Comparison of ENCODE assay signal across 25 cellular contexts in genomic region chr4:71466775-71467174, GRCh38.
"Had no signal": no experiment of that assay in that cellular context is flagged by ENCODE, and none has a peak within 500 bp of the region (broad histone marks: within the 10 kb centered on the region; RNA-seq: fewer than 3 reads in every experiment).

No MANE protein-coding gene starts in this region.

- H3K79me2 ChIP-seq: parathyroid adenoma had no signal

- H3K27ac ChIP-seq: esophagus squamous epithelium, neural progenitor cell, parathyroid adenoma, psoas muscle, sigmoid colon, stomach, thyroid gland, vagina had no signal

- H2AFZ ChIP-seq: neural progenitor cell, parathyroid adenoma had no signal

- DNase-seq: cortex of kidney; effector memory CD8-positive, alpha-beta T cell; erythroblast; esophagus squamous epithelium; foreskin melanocyte; hypothalamus; immature natural killer cell; mucosa of descending colon; naive B cell; psoas muscle; right cardiac atrium; sigmoid colon; stimulated activated CD4-positive, alpha-beta T cell treated with anti-CD3 and anti-CD28 coated beads, Interleukin-2, amount 100 ng/mL, for 24 hours; stimulated activated CD4-positive, alpha-beta T cell treated with anti-CD3 and anti-CD28 coated beads, Interleukin-4, amount 100 ng/mL, for 24 hours; stimulated activated naive CD4-positive, alpha-beta T cell treated with Interleukin-2 at 50 U/mL for 16 hours; stomach; thyroid gland; trophoblast cell had no signal

- ATAC-seq: effector memory CD8-positive, alpha-beta T cell; left lobe of liver; mucosa of descending colon; natural killer cell treated with Interleukin-12 subunit alpha and Interleukin-12 subunit beta and Interleukin-15 and Interleukin-18, amount 100 ng/mL, for 72 hours; psoas muscle; right cardiac atrium; stimulated activated effector memory CD8-positive, alpha-beta T cell treated with anti-CD3 and anti-CD28 coated beads, Interleukin-12 subunit alpha, Interleukin-12 subunit beta, amount 100 ng/mL, for 72 hours had no signal

- H3K4me2 ChIP-seq: neural progenitor cell had no signal

- H3K9ac ChIP-seq: neural progenitor cell, parathyroid adenoma had no signal

- H3K9me3 ChIP-seq: esophagus squamous epithelium, mucosa of descending colon, psoas muscle, sigmoid colon, stomach, thyroid gland, vagina had no signal

- H3K4me3 ChIP-seq: esophagus squamous epithelium, lung, mucosa of descending colon, neural progenitor cell, psoas muscle, sigmoid colon, stomach, thyroid gland, vagina had no signal

- H3K4me1 ChIP-seq: esophagus squamous epithelium, neural progenitor cell, parathyroid adenoma, psoas muscle, stomach, thyroid gland, vagina had no signal

- H3K27me3 ChIP-seq: esophagus squamous epithelium, neural progenitor cell, sigmoid colon, stomach, thyroid gland, vagina had no signal

- H3K36me3 ChIP-seq: esophagus squamous epithelium, neural progenitor cell, sigmoid colon, thyroid gland, vagina had no signal
